18 cellular contexts compared by ENCODE assay signal in the genomic region with DNA sequence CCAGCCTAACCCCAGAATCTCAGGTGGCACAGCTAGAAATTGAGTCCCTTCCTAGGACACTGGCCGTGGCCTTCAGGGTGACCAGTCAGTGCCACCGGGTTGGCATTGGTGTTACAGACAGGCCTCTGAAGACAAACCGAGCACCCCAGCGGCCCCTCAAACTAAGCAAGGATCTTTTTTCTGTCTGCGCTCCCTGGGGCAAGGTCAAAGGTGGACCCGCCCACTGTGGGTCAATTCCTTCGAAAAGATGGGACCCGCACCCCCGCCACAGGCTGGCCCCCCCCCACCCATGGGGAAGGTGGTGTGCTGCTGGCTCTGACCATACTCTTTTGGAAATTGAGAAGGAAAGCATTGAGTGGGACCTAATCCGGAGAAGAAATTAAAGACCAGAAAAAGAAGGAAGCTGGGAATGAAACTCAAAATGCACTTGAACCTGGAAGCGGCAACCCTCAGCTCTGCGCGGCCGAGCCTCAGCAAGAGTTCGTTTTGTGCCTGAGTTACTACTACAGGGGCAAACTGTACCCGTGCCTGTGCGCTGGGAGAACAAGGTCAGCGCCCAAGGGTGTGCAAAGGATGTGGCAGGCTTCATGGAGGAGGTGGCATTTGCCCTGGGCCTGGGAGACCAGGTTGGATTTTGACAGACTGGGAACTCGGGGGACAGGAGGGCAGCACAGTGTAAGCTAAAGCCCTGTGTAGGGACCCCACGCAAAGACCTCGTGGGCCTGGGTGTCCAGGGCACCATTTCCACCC. TPM values are rescaled to one million over a fixed set of nuclear protein-coding genes. Genes with fewer than 3 reads are reported as not detected.
DNase-seq lines count a peak whose midpoint lies in the region; ATAC-seq and TF ChIP-seq lines count a peak whose summit lies in the region.
"Had no signal": no experiment of that assay in that cellular context is flagged by ENCODE, and none has a peak within 500 bp of the region (broad histone marks: within the 10 kb centered on the region; RNA-seq: fewer than 3 reads in every experiment).

No MANE protein-coding gene starts in this region.

- H2AFZ ChIP-seq in PC-9: no peak overlapping the region
- H2AFZ ChIP-seq: parathyroid adenoma had no signal

- peak overlapping the region; percentile 66 for H3K27ac Mint-ChIP-seq in stimulated activated naive CD8-positive, alpha-beta T cell treated with anti-CD3 and anti-CD28 coated beads, Interleukin-15, Interleukin-2, amounts not matched to agents 100 ng/mL and 50 ng/mL, for 24 hours
- peak overlapping the region; percentile 44 to 55 for H3K27ac Mint-ChIP-seq in T-cell
- peak overlapping the region; percentile 72 for H3K27ac Mint-ChIP-seq in memory B cell
- H3K27ac Mint-ChIP-seq: dendritic cell treated with granulocyte-macrophage colony-stimulating factor and Interleukin-4, amounts not matched to agents 40 ng/mL and 50 ng/mL, for 4 days had no signal

- H3K4me1 Mint-ChIP-seq in stimulated activated naive CD8-positive, alpha-beta T cell treated with anti-CD3 and anti-CD28 coated beads, Interleukin-15, Interleukin-2, amounts not matched to agents 100 ng/mL and 50 ng/mL, for 24 hours (ENCODE audit: low read depth): peaks cover 22% of the 10 kb centered on the region
- H3K4me1 Mint-ChIP-seq in T-cell (peaks cover 22 to 31% (median 30%) of the 10 kb centered on the region in 3 donors), memory B cell (peaks cover 8% of the 10 kb centered on the region)

- ATAC-seq in stimulated activated naive CD8-positive, alpha-beta T cell treated with anti-CD3 and anti-CD28 coated beads, Interleukin-15, Interleukin-2, amounts not matched to agents 100 U/mL and 50 U/mL, for 24 hours: no peak
- ATAC-seq in T-cell (replicated peaks in 1 of 4) (no peak), memory B cell (ENCODE audit: low read depth) (no peak), GM21717 (IDR thresholded peaks at IDR 0.05; ENCODE audit: unreplicated experiment) (no peak)
- ATAC-seq: left lobe of liver had no signal

- no peaks in the 10 kb centered on the region for H3K36me3 ChIP-seq in PC-9 (ENCODE audit: low read depth)

- H3K4me3 ChIP-seq in PC-9: no peak overlapping the region
- H3K4me3 ChIP-seq: HAP-1, SK-N-MC, tibial nerve had no signal

- H3K27ac ChIP-seq in PC-9: no peak overlapping the region
- H3K27ac ChIP-seq: parathyroid adenoma had no signal

- H3K9me3 ChIP-seq in PC-9 (ENCODE audit: insufficient read depth, low read depth): no peaks in the 10 kb centered on the region
- H3K9me3 ChIP-seq: HAP-1, tibial nerve had no signal

- intact Hi-C loops in PC-9 (cut with micrococcal nuclease; ENCODE audit: unreplicated experiment): no loop called here

- no peak overlapping the region for H3K4me2 ChIP-seq in PC-9

- no peaks in the 10 kb centered on the region for H3F3A ChIP-seq in PC-9 (ENCODE audit: insufficient read depth, low read depth)

- no peaks in the 10 kb centered on the region for H3K9me3 Mint-ChIP-seq in stimulated activated naive CD8-positive, alpha-beta T cell treated with anti-CD3 and anti-CD28 coated beads, Interleukin-15, Interleukin-2, amounts not matched to agents 100 ng/mL and 50 ng/mL, for 24 hours
- no peaks in the 10 kb centered on the region for H3K9me3 Mint-ChIP-seq in T-cell
- no peaks in the 10 kb centered on the region for H3K9me3 Mint-ChIP-seq in memory B cell
- H3K9me3 Mint-ChIP-seq: dendritic cell treated with granulocyte-macrophage colony-stimulating factor and Interleukin-4, amounts not matched to agents 40 ng/mL and 50 ng/mL, for 4 days had no signal

- POLR2A ChIA-PET in T-cell (lab: Charles Lee): interaction anchor here in 1 of 2 donors (0.6 kb wide), 1 partner anchor 643 kb away, joined by 3 read pairs; no protein-coding TSS in a partner anchor
- POLR2A ChIA-PET in PC-9 (lab: Charles Lee; ENCODE audit: unreplicated experiment): no interaction called here

- no peak for DNase-seq in stimulated activated naive CD8-positive, alpha-beta T cell treated with anti-CD3 and anti-CD28 coated beads, Interleukin-15, Interleukin-2, amounts not matched to agents 100 U/mL and 50 U/mL, for 24 hours
- DNase-seq in T-cell (no peak), memory B cell (ENCODE audit: low spot score in 2 of 2) (no peak), PC-9 (no peak), NCI-H1694 (lab: John Stamatoyannopoulos, UW) (no peak)
- DNase-seq: activated effector memory CD4-positive, alpha-beta T cell treated with Interleukin-2 at 50 U/mL for 16 hours; NCI-H1092; OCI-M1; small intestine had no signal

- H3K9me2 ChIP-seq in PC-9 (ENCODE audit: insufficient read depth): no peaks in the 10 kb centered on the region

- H4K20me1 ChIP-seq in PC-9 (ENCODE audit: insufficient read depth): no peaks in the 10 kb centered on the region

- H3K4me3 Mint-ChIP-seq in stimulated activated naive CD8-positive, alpha-beta T cell treated with anti-CD3 and anti-CD28 coated beads, Interleukin-15, Interleukin-2, amounts not matched to agents 100 ng/mL and 50 ng/mL, for 24 hours: no peak overlapping the region
- H3K4me3 Mint-ChIP-seq in T-cell: no peak overlapping the region
- H3K4me3 Mint-ChIP-seq in memory B cell: no peak overlapping the region
- H3K4me3 Mint-ChIP-seq: dendritic cell treated with granulocyte-macrophage colony-stimulating factor and Interleukin-4, amounts not matched to agents 40 ng/mL and 50 ng/mL, for 4 days had no signal

- no peak for TF ChIP-seq CTCF in PC-9 (conservative IDR thresholded peaks at IDR 0.05)

- H3K36me3 Mint-ChIP-seq in stimulated activated naive CD8-positive, alpha-beta T cell treated with anti-CD3 and anti-CD28 coated beads, Interleukin-15, Interleukin-2, amounts not matched to agents 100 ng/mL and 50 ng/mL, for 24 hours (ENCODE audit: low read depth): peaks cover 27% of the 10 kb centered on the region
- H3K36me3 Mint-ChIP-seq in T-cell (peaks cover 36% of the 10 kb centered on the region), memory B cell (peaks cover 17% of the 10 kb centered on the region)

- H3K27me3 Mint-ChIP-seq in stimulated activated naive CD8-positive, alpha-beta T cell treated with anti-CD3 and anti-CD28 coated beads, Interleukin-15, Interleukin-2, amounts not matched to agents 100 ng/mL and 50 ng/mL, for 24 hours: no peaks in the 10 kb centered on the region
- no peaks in the 10 kb centered on the region for H3K27me3 Mint-ChIP-seq in T-cell
- H3K27me3 Mint-ChIP-seq in memory B cell: no peaks in the 10 kb centered on the region
- H3K27me3 Mint-ChIP-seq: dendritic cell treated with granulocyte-macrophage colony-stimulating factor and Interleukin-4, amounts not matched to agents 40 ng/mL and 50 ng/mL, for 4 days had no signal

- H3K4me1 ChIP-seq in PC-9 (replicated peaks; ENCODE audit: insufficient read depth): no peaks in the 10 kb centered on the region

- no peaks in the 10 kb centered on the region for H3K27me3 ChIP-seq in PC-9 (ENCODE audit: insufficient read depth, low read depth)
- H3K27me3 ChIP-seq: tibial nerve had no signal

- BruUV-seq in PC-9 (replicated peaks; lab: Mats Ljungman, UMichigan): no TSS peak

- CTCF ChIA-PET in T-cell (lab: Charles Lee) (no interaction called here), PC-9 (lab: Charles Lee) (no interaction called here)

- H3K79me2 ChIP-seq in PC-9 (ENCODE audit: low read depth): no peaks in the 10 kb centered on the region
- H3K79me2 ChIP-seq: parathyroid adenoma had no signal

RNA-seq across cellular contexts. Expression of a gene that starts 20.4 kb away (rescaled TPM):
- total RNA-seq in T-cell (100 to 1,000 TPM; 616 to 847 (median 698) TPM), PC-9 (2021) (97.7 and 116 TPM in 2 replicates)

RNA-seq across cellular contexts. Expression of a gene that starts 22.4 kb away (rescaled TPM):
- total RNA-seq in T-cell (100 to 1,000 TPM; 301 to 631 (median 431) TPM), PC-9 (2021) (1.9 and 2.6 TPM in 2 replicates)

RNA-seq across cellular contexts. Expression of a gene that starts 38.0 kb away (rescaled TPM):
- total RNA-seq in T-cell (under 1 TPM in 1 of 5 donors, not detected in 4; 0.73 TPM), PC-9 (2021) (not detected in 2 replicates)
- total RNA-seq: epithelial cell of proximal tubule, left lobe of liver, tibial nerve had no signal

Comparison
In these comparisons a context has a peak if more than half of its experiments do, and no peak if none do; other contexts are left out.
1. RNA of a gene that starts 22.4 kb away (total RNA-seq): 301 to 631 TPM in T-cell; 1.9 to 2.6 TPM in PC-9; every median in the first group is over 10 times any median in the second.
2. Peak in every context shown above with its lines, with median percentiles within 50 percentile points of each other: H3K27ac Mint-ChIP-seq.